11 cellular contexts compared by ENCODE assay signal in the genomic region with DNA sequence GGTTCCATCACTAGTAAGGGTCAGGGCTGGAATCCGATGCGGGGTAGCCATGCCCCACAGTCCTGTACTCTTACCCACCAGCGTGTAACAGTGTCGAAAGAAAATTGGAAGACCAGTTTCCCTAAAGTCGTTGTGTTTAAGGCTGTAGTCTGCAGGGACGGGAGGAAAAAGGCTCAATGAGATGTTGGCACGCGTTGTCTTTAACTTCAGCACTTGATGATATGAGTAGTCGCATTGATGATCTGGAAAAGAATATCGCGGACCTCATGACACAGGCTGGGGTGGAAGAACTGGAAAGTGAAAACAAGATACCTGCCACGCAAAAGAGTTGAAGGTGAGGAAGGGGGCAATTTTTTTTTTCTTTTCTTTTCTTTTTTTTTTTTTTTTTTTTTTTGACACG. TPM values are rescaled to one million over a fixed set of nuclear protein-coding genes. Genes with fewer than 3 reads are reported as not detected.
DNase-seq lines count a peak whose midpoint lies in the region; ATAC-seq, FAIRE-seq and TF ChIP-seq lines count a peak whose summit lies in the region.
"Had no signal": no experiment of that assay in that cellular context is flagged by ENCODE, and none has a peak within 500 bp of the region (broad histone marks: within the 10 kb centered on the region; RNA-seq: fewer than 3 reads in every experiment).

No MANE protein-coding gene starts in this region.

- TF ChIP-seq EP300 in GM12878 (IDR thresholded peaks at IDR 0.05; ENCODE audit: borderline replicate concordance in 1 of 2, control insufficient read depth in 1 of 2, low read depth in 2 of 2, low read length in 2 of 2) (no peak), transverse colon (IDR thresholded peaks at IDR 0.05; ENCODE audit: low read depth) (no peak)

- H2AFZ ChIP-seq in GM12878 (ENCODE audit: control insufficient read depth, low read depth, low read length) = no peak overlapping the region

- H3K36me3 ChIP-seq in GM12878 (ENCODE audit: control insufficient read depth in 2 of 2, insufficient read depth in 2 of 2, low read length in 1 of 2) (peaks cover 0 to 11% of the 10 kb centered on the region in 2 experiments; a peak in 1 of 4 replicates), transverse colon (no peaks in the 10 kb centered on the region)

- FAIRE-seq in GM12878 (lab: Jason Lieb, UNC) = no peak
- FAIRE-seq: islet of Langerhans had no signal

- H3K27me3 ChIP-seq in GM12878 (replicated peaks in 1 of 2; ENCODE audit: control insufficient read depth in 2 of 2, insufficient read depth in 2 of 2, low read length in 1 of 2) (no peaks in the 10 kb centered on the region), transverse colon (no peaks in the 10 kb centered on the region)

- in situ Hi-C loops in GM12878 (cut with MboI) (no loop called here), transverse colon (cut with MboI; ENCODE audit: low pct_ligation_motif_present in 1 of 4, low pct_unique_long_range_greater_than_20kb in 1 of 4, low sequenced_read_pairs in 3 of 4) (loop anchor here in 3 of 4 donors (25.0 kb wide), 2 partner anchors 253 to 378 kb away; partner anchors contain the start of genes ADAD2 (in 1 of the 3) and TAF1C (in 1 of the 3))

- no peak for TF ChIP-seq RAD21 in GM12878 (IDR thresholded peaks at IDR 0.05; ENCODE audit: insufficient read depth, low read depth, low read length)

- H3K27ac ChIP-seq in GM12878 (ENCODE audit: control insufficient read depth, insufficient read depth) = no peak overlapping the region
- peak overlapping the region in 2 of 4 donors; percentile 88 to 95 for H3K27ac ChIP-seq in transverse colon
- H3K27ac ChIP-seq in RWPE1 = no peak overlapping the region

- POLR2A ChIA-PET in GM12878 (lab: Charles Lee) (interaction anchor here (0.7 kb wide), 1 partner anchor 222 kb away, joined by 5 read pairs; no protein-coding TSS in a partner anchor), RWPE1 (lab: Yijun Ruan, JAX; ENCODE audit: low non-redundant PET) (interaction anchor here (0.6 kb wide), 1 partner anchor 120 kb away, joined by 4 read pairs; no protein-coding TSS in a partner anchor)

- no peaks in the 10 kb centered on the region for H3K27me3 Mint-ChIP-seq in activated naive CD4-positive, alpha-beta T cell treated with anti-CD3 and anti-CD28 coated beads for 36 hours (ENCODE audit: low read depth)
- no peaks in the 10 kb centered on the region for H3K27me3 Mint-ChIP-seq in memory B cell

- peaks cover 15% of the 10 kb centered on the region for H3K36me3 Mint-ChIP-seq in activated naive CD4-positive, alpha-beta T cell treated with anti-CD3 and anti-CD28 coated beads for 36 hours (ENCODE audit: low read depth)
- peaks cover 20% of the 10 kb centered on the region for H3K36me3 Mint-ChIP-seq in memory B cell

- no peaks in the 10 kb centered on the region for H3K9me3 Mint-ChIP-seq in activated naive CD4-positive, alpha-beta T cell treated with anti-CD3 and anti-CD28 coated beads for 36 hours
- peaks cover 2% of the 10 kb centered on the region for H3K9me3 Mint-ChIP-seq in memory B cell

- SMC1A ChIA-PET in GM12878 (lab: Charles Lee; ENCODE audit: uncharacterized antibody, unreplicated experiment) = interaction anchor here (1.3 kb wide), 1 partner anchor 15 kb away, joined by 3 read pairs; no protein-coding TSS in a partner anchor

- peak overlapping the region; percentile 90 for H3K9ac ChIP-seq in GM12878 (ENCODE audit: control insufficient read depth, insufficient read depth, low read length)

- BruUV-seq in GM12878 (replicated peaks; lab: Mats Ljungman, UMichigan) = TSS peak; percentile 74

- RAD21 ChIA-PET in GM12878 (lab: Charles Lee; ENCODE audit: unreplicated experiment) = interaction anchor here (0.7 kb wide), 1 partner anchor 23 kb away, joined by 3 read pairs; no protein-coding TSS in a partner anchor

- peaks cover 8% of the 10 kb centered on the region; the same call in 1 of the 2 replicates for H3K4me1 ChIP-seq in GM12878 (ENCODE audit: control insufficient read depth, insufficient read depth, low read length)
- H3K4me1 ChIP-seq in transverse colon = peaks cover 11 to 40% (median 16%) of the 10 kb centered on the region in 4 donors

- ATAC-seq in GM12878 = no peak
- no peak for ATAC-seq in memory B cell (ENCODE audit: low read depth)
- ATAC-seq: activated CD4-positive, CD25-positive, alpha-beta regulatory T cell treated with anti-CD3 and anti-CD28 coated beads, Interleukin-2, amount 50 U/mL, for 24 hours had no signal

- WGBS in GM12878 (ENCODE audit: insufficient coverage, insufficient replicate concordance, low lambda C conversion rate, missing lambda C conversion rate) = 80% methylated on average over 12 of the region's 13 CpGs
- WGBS in transverse colon (ENCODE audit: low coverage in 1 of 2), 2 donors = 88 to 91% methylated on average over 7 to 13 of the region's 13 CpGs

- TF ChIP-seq POLR2A in GM12878 (IDR thresholded peaks at IDR 0.05; ENCODE audit: low read depth, low read length) (no peak), transverse colon (IDR thresholded peaks at IDR 0.05) (no peak)

- peaks cover 19% of the 10 kb centered on the region for H3K79me2 ChIP-seq in GM12878 (ENCODE audit: control insufficient read depth, insufficient read depth, low read length)

- H3K4me3 Mint-ChIP-seq in activated naive CD4-positive, alpha-beta T cell treated with anti-CD3 and anti-CD28 coated beads for 36 hours = peak overlapping the region; percentile 98
- H3K4me3 Mint-ChIP-seq in memory B cell = peak overlapping the region; percentile 99

- H3K4me1 Mint-ChIP-seq in activated naive CD4-positive, alpha-beta T cell treated with anti-CD3 and anti-CD28 coated beads for 36 hours (ENCODE audit: low read depth) = peaks cover 37% of the 10 kb centered on the region
- H3K4me1 Mint-ChIP-seq in memory B cell = peaks cover 27% of the 10 kb centered on the region

- CTCF ChIA-PET in activated naive CD4-positive, alpha-beta T cell treated with anti-CD3 and anti-CD28 coated beads for 36 hours (lab: Charles Lee) = no interaction called here
- CTCF ChIA-PET in GM12878 (lab: Yijun Ruan, JAX) = interaction anchor here (1.3 kb wide), 1 partner anchor 378 kb away, joined by 3 read pairs; the partner anchor contains the start of gene TAF1C
- CTCF ChIA-PET in RWPE1 (lab: Yijun Ruan, JAX) = interaction anchor here (0.6 kb wide), 1 partner anchor 1142 kb away, joined by 3 read pairs; no protein-coding TSS in a partner anchor

- H3K4me3 ChIP-seq in GM12878 (peak overlapping the region; percentile 96), transverse colon (peak overlapping the region in 3 of 4 donors; percentile 78 to 100 (median 98))

- no peak for TF ChIP-seq CTCF in GM12878 (IDR thresholded peaks at IDR 0.05 in 2 of 3, conservative IDR thresholded peaks at IDR 0.05 in 1 of 3; ENCODE audit: control insufficient read depth in 2 of 3, extremely low read depth in 1 of 3, insufficient read depth in 1 of 3, low read depth in 3 of 3, low read length in 3 of 3)
- no peak for TF ChIP-seq CTCF in transverse colon (IDR thresholded peaks at IDR 0.05)
- TF ChIP-seq CTCF in RWPE1 (conservative IDR thresholded peaks at IDR 0.05; ENCODE audit: low read depth) = no peak

- H3K4me2 ChIP-seq in GM12878 (ENCODE audit: control insufficient read depth, insufficient read depth) = peak overlapping the region; percentile 90

- peaks cover 3% of the 10 kb centered on the region; the same call in 1 of the 2 replicates for H4K20me1 ChIP-seq in GM12878 (ENCODE audit: control insufficient read depth, insufficient read depth)

- no peak overlapping the region for H3K27ac Mint-ChIP-seq in activated naive CD4-positive, alpha-beta T cell treated with anti-CD3 and anti-CD28 coated beads for 36 hours
- H3K27ac Mint-ChIP-seq in memory B cell = peak overlapping the region; percentile 95

- H3K9me3 ChIP-seq in GM12878 (replicated peaks; ENCODE audit: control insufficient read depth, insufficient read depth, low read length) (no peaks in the 10 kb centered on the region), transverse colon (no peaks in the 10 kb centered on the region)

- intact Hi-C loops in activated naive CD4-positive, alpha-beta T cell treated with anti-CD3 and anti-CD28 coated beads for 36 hours (cut with micrococcal nuclease) = loop anchor here (10.0 kb wide), 1 partner anchor 1634 kb away; the partner anchor contains the start of gene MPHOSPH6
- intact Hi-C loops in GM12878 (cut with micrococcal nuclease; ENCODE audit: unreplicated experiment) = no loop called here
- intact Hi-C loops in transverse colon (cut with DNase I; ENCODE audit: low total_unique reads) = no loop called here

- no peak for DNase-seq in activated naive CD4-positive, alpha-beta T cell treated with anti-CD3 and anti-CD28 coated beads for 36 hours
- no peak for DNase-seq in activated naive CD4-positive, alpha-beta T cell treated with Interleukin-2 at 50 U/mL for 16 hours
- DNase-seq in GM12878 (ENCODE audit: low read depth, low spot score) (no peak), memory B cell (ENCODE audit: low spot score in 2 of 2) (no peak), transverse colon (no peak), NCI-H187 treated with DMSO at 0.1 percent for 48 hours (lab: John Stamatoyannopoulos, UW) (no peak), RWPE1 (ENCODE audit: low spot score) (no peak)
- DNase-seq in effector CD4-positive, alpha-beta T cell = no peak
- DNase-seq: DMS79 had no signal

TF ChIP-seq in GM12878, 131 proteins besides CTCF, POLR2A, EP300 and RAD21 (continues in another document):
- no peak for TF ChIP-seq TCF7 (IDR thresholded peaks at IDR 0.05; ENCODE audit: borderline replicate concordance)
- TF ChIP-seq SMAD5 (IDR thresholded peaks at IDR 0.05; ENCODE audit: low read depth) = no peak

RNA-seq across cellular contexts. Expression of gene HSBP1, which starts 1.3 kb away (rescaled TPM):
- 10 to 100 TPM; 72.1 to 72.8 TPM for total RNA-seq in activated naive CD4-positive, alpha-beta T cell treated with anti-CD3 and anti-CD28 coated beads for 36 hours
- 7.6 and 11.4 TPM in 2 replicates for total RNA-seq in GM12878 (2013; cell fraction: nucleolus; rRNA removed)
- total RNA-seq in GM12878 (2014; rRNA removed) = 44.1 and 45.9 TPM in 2 replicates
- 51.3 and 54.1 TPM in 2 replicates for total RNA-seq in GM12878 (2014; rRNA removed; fragmentation: Illumina TruSeq; extraction: Trizol)
- 54.5 and 59.8 TPM in 2 replicates for total RNA-seq in GM12878 (2021)
- 6.0 TPM for polyA plus RNA-seq in GM12878 (2011; ENCODE audit: low read depth)
- polyA plus RNA-seq in GM12878 (2011; rRNA removed) = 109 and 132 TPM in 2 replicates
- 17.1 and 38.7 TPM in 2 replicates for polyA plus RNA-seq in GM12878 (2011; cell fraction: cytosol; rRNA removed)
- polyA plus RNA-seq in GM12878 (2011; cell fraction: nucleus; rRNA removed) = 34.6 and 47.6 TPM in 2 replicates
- polyA plus RNA-seq in GM12878 (2012) = 60.2 and 102 TPM in 2 replicates
- polyA plus RNA-seq in GM12878 (2014; fragmentation: Illumina TruSeq; extraction: Trizol) = 13.4 and 26.6 TPM in 2 replicates
- polyA plus RNA-seq in GM12878 (2014; fragmentation: Nextera tagmentation; extraction: Ambion mirVana) = 100 to 1,000 TPM; 240 to 263 TPM
- 82.5 and 89.5 TPM in 2 replicates for polyA plus RNA-seq in GM12878 (2014; rRNA removed)
- polyA plus RNA-seq in GM12878 (2016; fragmentation: Nextera tagmentation; extraction: Ambion mirVana) = 100 to 1,000 TPM; 188 to 194 TPM
- polyA minus RNA-seq in GM12878 (2011; rRNA and poly(A)+ RNA removed) = 25.0 and 53.8 TPM in 2 replicates
- polyA minus RNA-seq in GM12878 (2011; cell fraction: cytosol; rRNA and poly(A)+ RNA removed) = 11.1 and 11.5 TPM in 2 replicates
- 10.2 and 16.3 TPM in 2 replicates for polyA minus RNA-seq in GM12878 (2011; cell fraction: nucleus; rRNA and poly(A)+ RNA removed)
- total RNA-seq in transverse colon = 10 to 100 TPM in 2 of 4 donors, 1 to 10 TPM in 2; 3.4 to 14.0 (median 10.8) TPM
